1 cellular context compared by ENCODE assay signal in the genomic region with DNA sequence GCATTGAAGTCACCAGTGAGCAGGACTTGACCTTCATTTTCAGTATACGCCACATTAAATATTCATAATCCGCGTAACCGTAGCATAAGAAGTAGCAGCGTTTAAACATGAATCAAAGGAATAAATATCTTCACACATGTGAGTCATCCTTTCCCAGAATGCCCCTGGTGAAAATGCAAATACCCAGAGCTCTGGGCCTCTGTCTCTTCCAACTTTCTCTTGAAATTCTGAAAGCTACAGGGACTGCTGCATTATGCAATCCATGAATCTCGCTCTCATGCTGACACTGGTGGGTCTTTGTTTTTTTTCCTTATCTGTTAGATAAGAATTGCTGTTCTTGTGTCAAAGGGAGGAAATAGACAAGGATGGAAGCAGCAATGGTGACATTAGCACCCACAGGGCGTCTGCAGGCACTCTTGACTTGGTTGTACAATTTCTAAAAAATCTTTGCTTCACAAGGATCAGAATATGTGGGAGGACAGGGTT.
TF ChIP-seq lines count a peak whose summit lies in the region.

No MANE protein-coding gene starts in this region.

TF ChIP-seq in HEK293, 187 proteins besides CTCF, POLR2A, EP300 and RAD21 (continued from another document):
- 0 out of 2 replicates have a peak, but pooled peaks have one; percentile 16 for TF ChIP-seq IKZF3 (tag by site-specific recombination; IDR thresholded peaks at IDR 0.05)
- TF ChIP-seq, protein P1, sequence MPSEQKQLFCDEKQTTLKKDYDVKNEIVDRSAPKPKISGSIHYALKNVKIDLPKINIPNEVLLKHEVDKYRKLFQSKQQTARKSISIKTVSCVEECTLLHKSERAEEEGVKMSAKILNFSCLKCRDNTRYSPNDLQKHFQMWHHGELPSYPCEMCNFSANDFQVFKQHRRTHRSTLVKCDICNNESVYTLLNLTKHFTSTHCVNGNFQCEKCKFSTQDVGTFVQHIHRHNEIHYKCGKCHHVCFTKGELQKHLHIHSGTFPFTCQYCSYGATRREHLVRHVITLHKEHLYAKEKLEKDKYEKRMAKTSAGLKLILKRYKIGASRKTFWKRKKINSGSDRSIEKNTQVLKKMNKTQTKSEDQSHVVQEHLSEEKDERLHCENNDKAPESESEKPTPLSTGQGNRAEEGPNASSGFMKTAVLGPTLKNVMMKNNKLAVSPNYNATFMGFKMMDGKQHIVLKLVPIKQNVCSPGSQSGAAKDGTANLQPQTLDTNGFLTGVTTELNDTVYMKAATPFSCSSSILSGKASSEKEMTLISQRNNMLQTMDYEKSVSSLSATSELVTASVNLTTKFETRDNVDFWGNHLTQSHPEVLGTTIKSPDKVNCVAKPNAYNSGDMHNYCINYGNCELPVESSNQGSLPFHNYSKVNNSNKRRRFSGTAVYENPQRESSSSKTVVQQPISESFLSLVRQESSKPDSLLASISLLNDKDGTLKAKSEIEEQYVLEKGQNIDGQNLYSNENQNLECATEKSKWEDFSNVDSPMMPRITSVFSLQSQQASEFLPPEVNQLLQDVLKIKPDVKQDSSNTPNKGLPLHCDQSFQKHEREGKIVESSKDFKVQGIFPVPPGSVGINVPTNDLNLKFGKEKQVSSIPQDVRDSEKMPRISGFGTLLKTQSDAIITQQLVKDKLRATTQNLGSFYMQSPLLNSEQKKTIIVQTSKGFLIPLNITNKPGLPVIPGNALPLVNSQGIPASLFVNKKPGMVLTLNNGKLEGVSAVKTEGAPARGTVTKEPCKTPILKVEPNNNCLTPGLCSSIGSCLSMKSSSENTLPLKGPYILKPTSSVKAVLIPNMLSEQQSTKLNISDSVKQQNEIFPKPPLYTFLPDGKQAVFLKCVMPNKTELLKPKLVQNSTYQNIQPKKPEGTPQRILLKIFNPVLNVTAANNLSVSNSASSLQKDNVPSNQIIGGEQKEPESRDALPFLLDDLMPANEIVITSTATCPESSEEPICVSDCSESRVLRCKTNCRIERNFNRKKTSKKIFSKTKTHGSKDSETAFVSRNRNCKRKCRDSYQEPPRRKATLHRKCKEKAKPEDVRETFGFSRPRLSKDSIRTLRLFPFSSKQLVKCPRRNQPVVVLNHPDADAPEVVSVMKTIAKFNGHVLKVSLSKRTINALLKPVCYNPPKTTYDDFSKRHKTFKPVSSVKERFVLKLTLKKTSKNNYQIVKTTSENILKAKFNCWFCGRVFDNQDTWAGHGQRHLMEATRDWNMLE (tag by site-specific recombination; conservative IDR thresholded peaks at IDR 0.05; ENCODE audit: low read depth), result 0 out of 2 replicates have a peak, but pooled peaks have one; percentile 39
